ENCODE assay signal across 1 cellular context in genomic region chr12:49641748-49642369, GRCh38.
TF ChIP-seq lines count a peak whose summit lies in the region.

No MANE protein-coding gene starts in this region.

TF ChIP-seq in HepG2, 621 proteins besides CTCF, POLR2A, EP300 and RAD21 (continued from another document):
- TF ChIP-seq RNF2 (conservative IDR thresholded peaks at IDR 0.05; ENCODE audit: low read depth) (no peak), MIER2 (CRISPR knock-in tag; IDR thresholded peaks at IDR 0.05) (no peak), ZFY (CRISPR knock-in tag; IDR thresholded peaks at IDR 0.05) (no peak)
